In genomic region chr19:55407625-55408319, GRCh38 we compare ENCODE assay signal across 8 cellular contexts. TPM values are rescaled to one million over a fixed set of nuclear protein-coding genes. Genes with fewer than 3 reads are reported as not detected.
DNase-seq lines count a peak whose midpoint lies in the region; ATAC-seq and TF ChIP-seq lines count a peak whose summit lies in the region.

UBE2S (minus strand) TSS chr19:55407788; CDS start chr19:55407589, 199 bp downstream.

- no peak for TF ChIP-seq CTCF in H9 (conservative IDR thresholded peaks at IDR 0.05)
- TF ChIP-seq CTCF in fibroblast of the aortic adventitia (IDR thresholded peaks at IDR 0.05; ENCODE audit: insufficient read depth, low read length), result no peak
- no peak for TF ChIP-seq CTCF in nephron progenitor cell (IDR thresholded peaks at IDR 0.05)

- H3K23me2 ChIP-seq in H9 (ENCODE audit: insufficient read length, low read depth, low read length, poor library complexity, severe bottlenecking), result peaks cover 6% of the 10 kb centered on the region

- WGBS in H9 (ENCODE audit: extremely low coverage, insufficient read length, low lambda C conversion rate), result no CpG with 5 or more reads among the region's 87 CpGs

- H3K4me2 ChIP-seq in H9 (ENCODE audit: insufficient read depth, insufficient read length, low read length), result peak within 1 kb of the TSS; percentile 77

- no peak within 1 kb of the TSS for H3K56ac ChIP-seq in H9 (ENCODE audit: insufficient read length, low read depth, low read length)

- no peaks in the 10 kb centered on the region for H3K27me3 ChIP-seq in H9 (ENCODE audit: insufficient read depth, low read length)
- H3K27me3 ChIP-seq in MG63, result no peaks in the 10 kb centered on the region

- peak within 1 kb of the TSS; percentile 54; the same call in 1 of the 2 replicates for H3K4ac ChIP-seq in H9 (ENCODE audit: low read depth, low read length)

- H4K8ac ChIP-seq in H9 (replicated peaks; ENCODE audit: insufficient read length, low read depth, low read length), result no peak within 1 kb of the TSS

- H3K9ac ChIP-seq in H9 (ENCODE audit: extremely low read depth, insufficient read length, low read length), result peak within 1 kb of the TSS; percentile 73

- peak within 1 kb of the TSS; percentile 97 for H3K14ac ChIP-seq in H9 (ENCODE audit: insufficient read depth, low read length)

- no peak within 1 kb of the TSS for H3K23ac ChIP-seq in H9 (ENCODE audit: insufficient read length, low read depth, low read length)

- no peaks in the 10 kb centered on the region for H4K20me1 ChIP-seq in H9 (ENCODE audit: control insufficient read depth, insufficient read depth, insufficient read length)

- H2BK12ac ChIP-seq in H9 (ENCODE audit: insufficient read length, low read depth, low read length), result peak within 1 kb of the TSS; percentile 65

- H2AFZ ChIP-seq in H9 (ENCODE audit: low read length), result no peak within 1 kb of the TSS

- no peaks in the 10 kb centered on the region; the same call in 1 of the 2 replicates for H3K4me1 ChIP-seq in H9 (ENCODE audit: insufficient read depth, low read length)

- peak within 1 kb of the TSS; percentile 92 for H3T11ph ChIP-seq in H9 (ENCODE audit: low read length)

- peak within 1 kb of the TSS; percentile 87 for H4K91ac ChIP-seq in H9 (ENCODE audit: insufficient read length, low read depth, low read length)

- H3K9me3 ChIP-seq in H9 (ENCODE audit: control insufficient read depth, low read depth, low read length) (no peaks in the 10 kb centered on the region), MG63 (no peaks in the 10 kb centered on the region)

- peak within 1 kb of the TSS; percentile 96 for H4K5ac ChIP-seq in H9 (ENCODE audit: insufficient read length, low read depth, low read length)

- peak within 1 kb of the TSS; percentile 26 for H2AK5ac ChIP-seq in H9 (ENCODE audit: insufficient read length, low read length)

- peak within 1 kb of the TSS; percentile 96 for H3K18ac ChIP-seq in H9 (ENCODE audit: insufficient read length, low read depth, low read length)

- peak; percentile 99 for DNase-seq in ELR (ENCODE audit: low read depth)
- peak; percentile 99 for DNase-seq in H9
- DNase-seq in MG63, result peak; percentile 99
- peak; percentile 97 for DNase-seq in SHP77 treated with DMSO at 0.1 percent for 48 hours (lab: John Stamatoyannopoulos, UW)
- peak; percentile 99 for DNase-seq in activated effector memory CD4-positive, alpha-beta T cell treated with anti-CD3 and anti-CD28 coated beads, Interleukin-2, amount 50 U/mL, for 16 hours
- DNase-seq in fibroblast of the aortic adventitia (ENCODE audit: low read depth), result peak; percentile 99
- DNase-seq in nephron progenitor cell, result peak; percentile 97
- peak; percentile 97 to 98 for DNase-seq in stimulated activated naive CD8-positive, alpha-beta T cell treated with anti-CD3 and anti-CD28 coated beads, Interleukin-15, amount 100 ng/mL, for 72 hours

- H3K4me3 Mint-ChIP-seq in H9, result peak within 1 kb of the TSS; percentile 88 to 90
- H3K4me3 Mint-ChIP-seq in nephron progenitor cell, result peak within 1 kb of the TSS; percentile 90
- H3K4me3 Mint-ChIP-seq in stimulated activated naive CD8-positive, alpha-beta T cell treated with anti-CD3 and anti-CD28 coated beads, Interleukin-15, amount 100 ng/mL, for 72 hours, result peak within 1 kb of the TSS; percentile 92 to 97

- H3K27ac Mint-ChIP-seq in H9 (peak within 1 kb of the TSS; percentile 97 to 99 (median 98)), nephron progenitor cell (peak within 1 kb of the TSS; percentile 99)
- peak within 1 kb of the TSS; percentile 99 to 100 for H3K27ac Mint-ChIP-seq in stimulated activated naive CD8-positive, alpha-beta T cell treated with anti-CD3 and anti-CD28 coated beads, Interleukin-15, amount 100 ng/mL, for 72 hours

- H3K4me3 ChIP-seq in MG63 (peak within 1 kb of the TSS; percentile 98), fibroblast of the aortic adventitia (ENCODE audit: low read depth, low read length) (peak within 1 kb of the TSS; percentile 88)

- ATAC-seq in stimulated activated naive CD8-positive, alpha-beta T cell treated with anti-CD3 and anti-CD28 coated beads, Interleukin-15, amount 100 ng/mL, for 72 hours, result peak; percentile 95

- H3K79me2 ChIP-seq in H9 (ENCODE audit: insufficient read depth, low read length), result peaks cover 14% of the 10 kb centered on the region; the same call in 1 of the 2 replicates

- H2BK120ac ChIP-seq in H9 (ENCODE audit: low read depth, low read length, poor library complexity, severe bottlenecking), result peak within 1 kb of the TSS; percentile 91

- peak within 1 kb of the TSS; percentile 66 for H3K27ac ChIP-seq in H9 (ENCODE audit: insufficient read length, low read depth, low read length)

- peaks cover 44% of the 10 kb centered on the region for H3K36me3 ChIP-seq in MG63

- H2BK20ac ChIP-seq in H9 (ENCODE audit: low read depth, low read length, poor library complexity, severe bottlenecking), result no peak within 1 kb of the TSS

- H3K4me1 Mint-ChIP-seq in H9, result peaks cover 18 to 33% of the 10 kb centered on the region in 2 experiments
- peaks cover 31% of the 10 kb centered on the region for H3K4me1 Mint-ChIP-seq in nephron progenitor cell
- H3K4me1 Mint-ChIP-seq in stimulated activated naive CD8-positive, alpha-beta T cell treated with anti-CD3 and anti-CD28 coated beads, Interleukin-15, amount 100 ng/mL, for 72 hours, result peaks cover 51% of the 10 kb centered on the region

- peaks cover 7% of the 10 kb centered on the region for H3K79me1 ChIP-seq in H9 (ENCODE audit: insufficient read depth, low read depth, low read length, poor library complexity, severe bottlenecking)

- H3K27me3 Mint-ChIP-seq in H9 (ENCODE audit: low read depth) (peaks cover 26% of the 10 kb centered on the region), nephron progenitor cell (ENCODE audit: low read depth, poor library complexity) (peaks cover 24% of the 10 kb centered on the region)
- peaks cover 7% of the 10 kb centered on the region for H3K27me3 Mint-ChIP-seq in stimulated activated naive CD8-positive, alpha-beta T cell treated with anti-CD3 and anti-CD28 coated beads, Interleukin-15, amount 100 ng/mL, for 72 hours

- H3K9me3 Mint-ChIP-seq in H9, result peaks cover 20 to 21% of the 10 kb centered on the region in 2 experiments
- H3K9me3 Mint-ChIP-seq in nephron progenitor cell, result peaks cover 32% of the 10 kb centered on the region
- H3K9me3 Mint-ChIP-seq in stimulated activated naive CD8-positive, alpha-beta T cell treated with anti-CD3 and anti-CD28 coated beads, Interleukin-15, amount 100 ng/mL, for 72 hours, result peaks cover 12 to 14% of the 10 kb centered on the region in 2 donors

- no peak within 1 kb of the TSS for H2BK15ac ChIP-seq in H9 (ENCODE audit: low read depth, low read length)

- H2BK5ac ChIP-seq in H9 (ENCODE audit: insufficient read length, low read length), result peak within 1 kb of the TSS; percentile 27

- peaks cover 39 to 47% (median 45%) of the 10 kb centered on the region in 3 experiments for H3K36me3 Mint-ChIP-seq in H9 (ENCODE audit: insufficient read depth in 1 of 3, low read depth in 3 of 3)
- peaks cover 50% of the 10 kb centered on the region for H3K36me3 Mint-ChIP-seq in nephron progenitor cell (ENCODE audit: low read depth)

RNA-seq across cellular contexts. Expression of gene UBE2S, which starts in this region (rescaled TPM):
- 391 and 393 TPM in 2 replicates for total RNA-seq in H9 (2021)
- 369 and 440 TPM in 2 replicates for total RNA-seq in MG63 (2014; rRNA removed; shearing (Covaris generic); ENCODE audit: low replicate concordance)
- 22.6 and 65.4 TPM in 2 replicates for total RNA-seq in fibroblast of the aortic adventitia (ENCODE audit: low replicate concordance)

Comparison
In these comparisons a context has a peak if more than half of its experiments do, and no peak if none do; other contexts are left out.
1. Peak in every context shown above with its lines: DNase-seq, ATAC-seq, H3K4me3 ChIP-seq and H3K27ac ChIP-seq.